19 cellular contexts compared by ENCODE assay signal in the genomic region with DNA sequence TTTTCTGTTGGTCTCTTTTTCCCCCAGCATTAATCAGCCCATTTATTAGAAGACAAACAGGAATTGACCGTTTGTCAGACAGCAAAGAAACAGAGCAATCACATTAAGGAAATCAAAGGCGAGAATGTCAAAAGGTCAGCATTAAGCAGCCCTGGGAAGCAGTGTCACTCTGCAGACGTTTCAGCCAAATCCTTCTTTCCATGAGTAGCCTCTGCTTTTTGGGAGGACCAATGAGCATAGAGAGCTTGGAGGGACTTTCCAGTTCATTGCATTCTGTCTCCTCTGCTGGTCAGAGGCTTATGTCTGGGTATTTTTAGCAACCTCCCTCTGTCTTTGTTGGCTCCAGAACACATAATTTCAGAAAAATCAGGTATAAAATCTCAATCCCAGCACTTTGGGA.
DNase-seq lines count a peak whose midpoint lies in the region; ATAC-seq and TF ChIP-seq lines count a peak whose summit lies in the region.
"Had no signal": no experiment of that assay in that cellular context is flagged by ENCODE, and none has a peak within 500 bp of the region (broad histone marks: within the 10 kb centered on the region; RNA-seq: fewer than 3 reads in every experiment).

No MANE protein-coding gene starts in this region.

- no peak overlapping the region for H2BK15ac ChIP-seq in mesendoderm (replicated peaks; ENCODE audit: low read depth)

- H3K9me3 ChIP-seq in heart left ventricle (peaks cover 0 to 2% (median 0%) of the 10 kb centered on the region in 12 donors), right atrium auricular region (no peaks in the 10 kb centered on the region), tibial artery (no peaks in the 10 kb centered on the region)
- H3K9me3 ChIP-seq: upper lobe of left lung had no signal

- H3K4me1 ChIP-seq in heart left ventricle (peaks cover 0 to 39% (median 15%) of the 10 kb centered on the region in 12 donors), right atrium auricular region (peaks cover 0 to 11% of the 10 kb centered on the region in 2 donors), mesendoderm (ENCODE audit: control insufficient read depth, low read depth, low read length) (peaks cover 9% of the 10 kb centered on the region), tibial artery (peaks cover 0 to 69% (median 47%) of the 10 kb centered on the region in 4 donors)

- TF ChIP-seq CTCF in heart left ventricle (IDR thresholded peaks at IDR 0.05) (no peak), right atrium auricular region (IDR thresholded peaks at IDR 0.05) (no peak), tibial artery (IDR thresholded peaks at IDR 0.05) (no peak)

- peak overlapping the region; percentile 38 for H3K56ac ChIP-seq in mesendoderm (ENCODE audit: low read length)

- WGBS in heart left ventricle, 4 donors = 3 to 21% (median 8%) methylated on average over 3 of the region's 3 CpGs
- WGBS in mesendoderm (ENCODE audit: extremely low coverage, insufficient coverage, low lambda C conversion rate) = no CpG with 5 or more reads among the region's 3 CpGs

- H3K4me2 ChIP-seq in mesendoderm (ENCODE audit: low read length) = no peak overlapping the region

- intact Hi-C loops in heart left ventricle (cut with DNase I) (loop anchor here in 3 of 10 donors (5.0 to 10.0 kb wide), 4 partner anchors 59 to 159 kb away; no protein-coding TSS in a partner anchor), tibial artery (cut with DNase I; ENCODE audit: low total_unique reads) (no loop called here)

- H3K4me3 ChIP-seq in heart left ventricle = no peak overlapping the region
- H3K4me3 ChIP-seq in right atrium auricular region = no peak overlapping the region
- H3K4me3 ChIP-seq in mesendoderm (ENCODE audit: low read length) = no peak overlapping the region
- peak overlapping the region in 1 of 2 donors; percentile 1 for H3K4me3 ChIP-seq in tibial artery
- H3K4me3 ChIP-seq: skin epidermis, upper lobe of left lung had no signal

- DNase-seq in heart left ventricle = no peak
- no peak for DNase-seq in right atrium auricular region (ENCODE audit: low spot score)
- peak; percentile 69 for DNase-seq in ecto neural progenitor cell (ENCODE audit: low spot score)
- peak; percentile 64 for DNase-seq in mesendoderm
- DNase-seq in tibial artery = no peak
- no peak for DNase-seq in NCI-H345 treated with DMSO at 0.1 percent for 48 hours (lab: John Stamatoyannopoulos, UW; ENCODE audit: unreplicated experiment)
- DNase-seq: amniotic stem cell, DMS53, mammary epithelial cell, NCI-H187 treated with DMSO at 0.1 percent for 48 hours, NCI-H524, PC-3, upper lobe of left lung had no signal

- no peak overlapping the region for H3K4ac ChIP-seq in mesendoderm (ENCODE audit: low read depth, low read length)

- H3K27me3 ChIP-seq in heart left ventricle = no peaks in the 10 kb centered on the region
- no peaks in the 10 kb centered on the region for H3K27me3 ChIP-seq in right atrium auricular region
- no peaks in the 10 kb centered on the region for H3K27me3 ChIP-seq in mesendoderm (ENCODE audit: insufficient read depth, low read length, poor library complexity)
- no peaks in the 10 kb centered on the region for H3K27me3 ChIP-seq in tibial artery
- H3K27me3 ChIP-seq: upper lobe of left lung had no signal

- H3K18ac ChIP-seq in mesendoderm (ENCODE audit: low read length) = no peak overlapping the region

- no peak overlapping the region for H2BK5ac ChIP-seq in mesendoderm (ENCODE audit: low read length)

- H2BK120ac ChIP-seq in mesendoderm (ENCODE audit: low read depth, low read length) = no peak overlapping the region

- H4K8ac ChIP-seq in mesendoderm (ENCODE audit: low read depth, low read length) = no peak overlapping the region

- peak overlapping the region; percentile 5 for H3K9ac ChIP-seq in mesendoderm (ENCODE audit: low read length)

- peak overlapping the region; percentile 33 for H4K5ac ChIP-seq in mesendoderm (ENCODE audit: low read length)

- H3K79me1 ChIP-seq in mesendoderm (ENCODE audit: low read length) = no peaks in the 10 kb centered on the region

- H3K79me2 ChIP-seq in mesendoderm (ENCODE audit: control insufficient read depth, insufficient read depth, low read length) = no peaks in the 10 kb centered on the region

- H3K27ac ChIP-seq in heart left ventricle (peak overlapping the region in 10 of 12 donors; percentile 26 to 87 (median 74)), right atrium auricular region (no peak overlapping the region), mesendoderm (ENCODE audit: low read depth, low read length) (no peak overlapping the region), tibial artery (peak overlapping the region; percentile 34 to 73)
- H3K27ac ChIP-seq: C4-2B had no signal

- ATAC-seq in heart left ventricle = peak; percentile 46 to 58 (median 51)
- no peak for ATAC-seq in GM19395 (IDR thresholded peaks at IDR 0.05; ENCODE audit: unreplicated experiment)
- no peak for ATAC-seq in GM21367 (IDR thresholded peaks at IDR 0.05; ENCODE audit: unreplicated experiment)
- ATAC-seq: activated T-helper 17 cell treated with anti-CD3 and anti-CD28 coated beads, Interleukin-2, amount 50 U/mL, for 72 hours; PC-3; stimulated activated effector memory CD8-positive, alpha-beta T cell treated with anti-CD3 and anti-CD28 coated beads, Interleukin-12 subunit alpha, Interleukin-12 subunit beta, amount 100 ng/mL, for 72 hours had no signal

- no peak for TF ChIP-seq POLR2A in heart left ventricle (IDR thresholded peaks at IDR 0.05)

- H3K36me3 ChIP-seq in heart left ventricle (no peaks in the 10 kb centered on the region), right atrium auricular region (no peaks in the 10 kb centered on the region), mesendoderm (ENCODE audit: control insufficient read depth, insufficient read depth, low read length) (no peaks in the 10 kb centered on the region), tibial artery (no peaks in the 10 kb centered on the region)
- H3K36me3 ChIP-seq: upper lobe of left lung had no signal

- no peak overlapping the region for H3K23ac ChIP-seq in mesendoderm (ENCODE audit: low read length)

- H2AK5ac ChIP-seq in mesendoderm (ENCODE audit: low read length) = no peak overlapping the region

Comparison
In these comparisons a context has a peak if more than half of its experiments do, and no peak if none do; other contexts are left out.
1. H3K27ac ChIP-seq: peak in heart left ventricle (10 of 12) and tibial artery (2 of 2); none in right atrium auricular region (0 of 2) and mesendoderm (single experiment).
2. ATAC-seq: peak in heart left ventricle (4 of 4); none in GM19395 (single experiment) and GM21367 (single experiment).
3. DNase-seq: peak in ecto neural progenitor cell (single experiment) and mesendoderm (single experiment); none in heart left ventricle (0 of 5), right atrium auricular region (single experiment), tibial artery (0 of 2) and NCI-H345 treated with DMSO at 0.1 percent for 48 hours (single experiment).